ENCODE assay signal across 10 cellular contexts in genomic region chr6:4687989-4688947, GRCh38.
DNase-seq lines count a peak whose midpoint lies in the region; ATAC-seq and TF ChIP-seq lines count a peak whose summit lies in the region.
"Had no signal": no experiment of that assay in that cellular context is flagged by ENCODE, and none has a peak within 500 bp of the region (broad histone marks: within the 10 kb centered on the region; RNA-seq: fewer than 3 reads in every experiment).

No MANE protein-coding gene starts in this region.

- no peak overlapping the region for H3K23ac ChIP-seq in neuronal stem cell (ENCODE audit: low read depth, low read length, poor library complexity)
- H3K23ac ChIP-seq in mesendoderm (ENCODE audit: low read length), result no peak overlapping the region

- peaks cover under 1% of the 10 kb centered on the region for H3K27me3 Mint-ChIP-seq in Caco-2 (ENCODE audit: insufficient read depth, unreplicated experiment)

- H3K79me2 ChIP-seq in mesendoderm (ENCODE audit: control insufficient read depth, insufficient read depth, low read length), result no peaks in the 10 kb centered on the region

- no peak overlapping the region for H3K27ac ChIP-seq in neuronal stem cell (replicated peaks; ENCODE audit: low read length)
- no peak overlapping the region for H3K27ac ChIP-seq in mesendoderm (ENCODE audit: low read depth, low read length)
- H3K27ac ChIP-seq: esophagus muscularis mucosa, prostate gland had no signal

- H4K5ac ChIP-seq in mesendoderm (ENCODE audit: low read length), result no peak overlapping the region

- H3K27me3 ChIP-seq in Caco-2 (replicated peaks; ENCODE audit: control insufficient read depth, insufficient read depth, low read length), result no peaks in the 10 kb centered on the region
- H3K27me3 ChIP-seq in neuronal stem cell (ENCODE audit: control insufficient read depth in 3 of 3, insufficient read depth in 3 of 3, low read depth in 1 of 3, low read length in 3 of 3), result no peaks in the 10 kb centered on the region
- H3K27me3 ChIP-seq in mesendoderm (ENCODE audit: insufficient read depth, low read length, poor library complexity), result no peaks in the 10 kb centered on the region
- H3K27me3 ChIP-seq: esophagus muscularis mucosa had no signal

- H3K36me3 Mint-ChIP-seq in Caco-2 (ENCODE audit: insufficient read depth, unreplicated experiment), result no peaks in the 10 kb centered on the region

- peak overlapping the region; percentile 32 for H3K4me3 Mint-ChIP-seq in Caco-2 (ENCODE audit: unreplicated experiment)

- H3K36me3 ChIP-seq in Caco-2 (ENCODE audit: control insufficient read depth, insufficient read depth, low read length) (no peaks in the 10 kb centered on the region), neuronal stem cell (replicated peaks in 1 of 2; ENCODE audit: control insufficient read depth in 2 of 2, insufficient read depth in 2 of 2, low read length in 2 of 2) (no peaks in the 10 kb centered on the region), mesendoderm (ENCODE audit: control insufficient read depth, insufficient read depth, low read length) (no peaks in the 10 kb centered on the region)
- H3K36me3 ChIP-seq: esophagus muscularis mucosa, prostate gland had no signal

- CTCF ChIA-PET in Caco-2 (lab: Charles Lee), result no interaction called here

- H3K9me3 Mint-ChIP-seq in Caco-2 (ENCODE audit: unreplicated experiment), result peaks cover 7% of the 10 kb centered on the region

- H3K4ac ChIP-seq in neuronal stem cell (ENCODE audit: low read length), result no peak overlapping the region
- H3K4ac ChIP-seq in mesendoderm (ENCODE audit: low read depth, low read length), result no peak overlapping the region

- H3K18ac ChIP-seq in neuronal stem cell (ENCODE audit: low read length), result no peak overlapping the region
- H3K18ac ChIP-seq in mesendoderm (ENCODE audit: low read length), result no peak overlapping the region

- H3K79me1 ChIP-seq in neuronal stem cell (ENCODE audit: low read depth, low read length) (no peaks in the 10 kb centered on the region), mesendoderm (ENCODE audit: low read length) (no peaks in the 10 kb centered on the region)

- no peak overlapping the region for H2BK15ac ChIP-seq in neuronal stem cell (ENCODE audit: low read length)
- H2BK15ac ChIP-seq in mesendoderm (replicated peaks; ENCODE audit: low read depth), result no peak overlapping the region

- H2BK120ac ChIP-seq in neuronal stem cell (ENCODE audit: low read depth, low read length) (no peak overlapping the region), mesendoderm (ENCODE audit: low read depth, low read length) (no peak overlapping the region)

- H3K4me1 ChIP-seq in Caco-2 (no peaks in the 10 kb centered on the region), neuronal stem cell (ENCODE audit: control insufficient read depth in 2 of 2, insufficient read depth in 1 of 2, low read depth in 1 of 2, low read length in 2 of 2) (peaks cover 0 to 2% of the 10 kb centered on the region in 2 donors), mesendoderm (ENCODE audit: control insufficient read depth, low read depth, low read length) (no peaks in the 10 kb centered on the region)
- H3K4me1 ChIP-seq: esophagus muscularis mucosa, prostate gland had no signal

- ATAC-seq in HG03095 (IDR thresholded peaks at IDR 0.05; ENCODE audit: unreplicated experiment) (no peak), HG02642 (IDR thresholded peaks at IDR 0.05; ENCODE audit: poor library complexity, unreplicated experiment) (no peak)

- POLR2A ChIA-PET in Caco-2 (lab: Charles Lee), result no interaction called here

- H3K9me3 ChIP-seq in Caco-2, result no peaks in the 10 kb centered on the region
- H3K9me3 ChIP-seq in neuronal stem cell (replicated peaks in 1 of 2; ENCODE audit: control insufficient read depth in 2 of 2, insufficient read depth in 1 of 2, low read depth in 1 of 2, low read length in 2 of 2), result peaks cover 0 to 3% of the 10 kb centered on the region in 2 donors
- H3K9me3 ChIP-seq: esophagus muscularis mucosa, prostate gland had no signal

- H3K56ac ChIP-seq in mesendoderm (ENCODE audit: low read length), result no peak overlapping the region

- H2AFZ ChIP-seq in neuronal stem cell (ENCODE audit: low read length), result peak overlapping the region; percentile 29

- no peak overlapping the region for H3K4me2 ChIP-seq in neuronal stem cell (ENCODE audit: insufficient read depth, low read length, poor library complexity, severe bottlenecking)
- no peak overlapping the region for H3K4me2 ChIP-seq in mesendoderm (ENCODE audit: low read length)

- no peak overlapping the region for H3K27ac Mint-ChIP-seq in Caco-2 (ENCODE audit: unreplicated experiment)

- H2AK5ac ChIP-seq in neuronal stem cell (ENCODE audit: low read depth, low read length), result no peak overlapping the region
- no peak overlapping the region for H2AK5ac ChIP-seq in mesendoderm (ENCODE audit: low read length)

- H4K8ac ChIP-seq in neuronal stem cell (ENCODE audit: low read depth, low read length) (no peak overlapping the region), mesendoderm (ENCODE audit: low read depth, low read length) (no peak overlapping the region)

- H2BK5ac ChIP-seq in neuronal stem cell (ENCODE audit: low read length), result no peak overlapping the region
- H2BK5ac ChIP-seq in mesendoderm (ENCODE audit: low read length), result no peak overlapping the region

- H4K91ac ChIP-seq in neuronal stem cell (ENCODE audit: low read depth, low read length, poor library complexity), result no peak overlapping the region

- peaks cover 6% of the 10 kb centered on the region for H3K4me1 Mint-ChIP-seq in Caco-2 (ENCODE audit: low read depth, unreplicated experiment)

- no TSS peak for BruUV-seq in Caco-2 (replicated peaks; lab: Mats Ljungman, UMichigan)

- no peak overlapping the region for H3K14ac ChIP-seq in neuronal stem cell (ENCODE audit: low read length)

- no peak overlapping the region for H3K9ac ChIP-seq in neuronal stem cell (ENCODE audit: low read depth, low read length, poor library complexity)
- no peak overlapping the region for H3K9ac ChIP-seq in mesendoderm (ENCODE audit: low read length)

- H3K4me3 ChIP-seq in Caco-2 (ENCODE audit: low read depth, low read length) (no peak overlapping the region), neuronal stem cell (ENCODE audit: low read length in 2 of 2) (no peak overlapping the region), mesendoderm (ENCODE audit: low read length) (no peak overlapping the region)
- H3K4me3 ChIP-seq: esophagus muscularis mucosa, prostate gland had no signal

- TF ChIP-seq CTCF in Caco-2 (IDR thresholded peaks at IDR 0.05; ENCODE audit: insufficient read depth in 1 of 2, low read depth in 1 of 2, low read length in 1 of 2, severe bottlenecking in 1 of 2, unreplicated experiment in 1 of 2), result no peak

- no peak for DNase-seq in Caco-2
- peak; percentile 82 for DNase-seq in NOMO-1 treated with DMSO at 0.1 percent for 48 hours (lab: John Stamatoyannopoulos, UW; ENCODE audit: unreplicated experiment)
- peak; percentile 72 for DNase-seq in dermis blood vessel endothelial cell
- DNase-seq in neuronal stem cell (ENCODE audit: low spot score), result no peak
- no peak for DNase-seq in activated naive CD4-positive, alpha-beta T cell treated with anti-CD3 and anti-CD28 coated beads, Interleukin-2, amount 50 U/mL, for 16 hours
- no peak for DNase-seq in mesendoderm

- intact Hi-C loops in Caco-2 (cut with micrococcal nuclease; ENCODE audit: unreplicated experiment), result no loop called here

- no peak overlapping the region for H2BK12ac ChIP-seq in neuronal stem cell (ENCODE audit: low read length)

- no CpG with 5 or more reads among the region's 14 CpGs for WGBS in neuronal stem cell (ENCODE audit: extremely low coverage in 2 of 2, insufficient read length in 2 of 2, insufficient replicate concordance in 1 of 2), 2 donors
- WGBS in mesendoderm (ENCODE audit: extremely low coverage, insufficient coverage, low lambda C conversion rate), result no CpG with 5 or more reads among the region's 14 CpGs

Comparison
In these comparisons a context has a peak if more than half of its experiments do, and no peak if none do; other contexts are left out.
1. DNase-seq: peak in NOMO-1 treated with DMSO at 0.1 percent for 48 hours (single experiment) and dermis blood vessel endothelial cell (single experiment); none in Caco-2 (0 of 2), neuronal stem cell (single experiment), activated naive CD4-positive, alpha-beta T cell treated with anti-CD3 and anti-CD28 coated beads, Interleukin-2, amount 50 U/mL, for 16 hours (single experiment) and mesendoderm (single experiment).